In the genomic region with DNA sequence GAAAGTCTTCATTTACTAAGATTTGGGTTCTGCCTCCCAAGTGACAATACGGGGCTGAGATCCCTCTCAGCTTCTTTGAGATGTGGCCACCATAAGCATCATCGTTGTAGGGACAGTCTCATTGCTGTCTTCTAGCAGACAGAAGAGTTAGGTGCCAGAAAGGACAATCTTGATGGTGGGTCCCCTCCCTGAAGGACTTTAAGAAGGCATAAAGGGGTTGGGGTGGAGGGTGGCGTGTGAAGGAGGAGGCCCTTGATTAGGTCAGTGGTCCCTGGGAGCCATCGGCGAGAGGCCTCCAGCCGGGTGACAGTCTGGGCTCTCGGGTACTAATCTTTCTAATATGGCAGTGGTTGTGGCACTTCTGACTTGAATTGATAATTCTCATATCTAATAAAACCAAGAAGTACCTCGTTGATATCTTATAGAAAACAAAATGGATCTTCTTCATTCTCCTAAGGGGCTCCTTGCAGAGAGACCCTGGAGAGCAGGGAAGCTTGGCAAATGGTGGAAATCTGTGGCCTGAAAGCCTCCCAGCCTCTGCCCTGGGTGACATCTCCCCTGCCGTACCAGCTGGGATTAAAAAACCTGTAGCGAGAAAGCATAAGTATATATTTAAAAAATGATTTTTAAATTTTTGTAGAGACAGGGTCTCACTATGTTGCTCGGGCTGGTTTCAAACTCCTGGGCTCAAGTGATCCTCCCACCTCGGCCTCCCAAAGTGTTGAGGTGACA, we compare ENCODE assay signal across 23 cellular contexts. TPM values are rescaled to one million over a fixed set of nuclear protein-coding genes. Genes with fewer than 3 reads are reported as not detected.
"Had no signal": no experiment of that assay in that cellular context is flagged by ENCODE, and none has a peak within 500 bp of the region (broad histone marks: within the 10 kb centered on the region; RNA-seq: fewer than 3 reads in every experiment).

No MANE protein-coding gene starts in this region.

- H3K36me3 Mint-ChIP-seq: activated CD4-positive, alpha-beta memory T cell treated with anti-CD3 and anti-CD28 coated beads for 36 hours; activated CD8-positive, alpha-beta memory T cell treated with anti-CD3 and anti-CD28 coated beads, Interleukin-2, amount 10 ng/mL, durations not matched to agents 7 days and 5 days; activated naive CD4-positive, alpha-beta T cell treated with anti-CD3 and anti-CD28 coated beads, Interleukin-2, amount 10 ng/mL, durations not matched to agents 7 days and 5 days; naive thymus-derived CD8-positive, alpha-beta T cell had no signal

- H3K27ac Mint-ChIP-seq: activated CD4-positive, alpha-beta memory T cell treated with anti-CD3 and anti-CD28 coated beads for 36 hours; activated CD4-positive, alpha-beta T cell treated with anti-CD3 and anti-CD28 coated beads for 36 hours; activated CD8-positive, alpha-beta memory T cell treated with anti-CD3 and anti-CD28 coated beads, Interleukin-2, amount 10 ng/mL, durations not matched to agents 7 days and 5 days; activated naive CD4-positive, alpha-beta T cell treated with anti-CD3 and anti-CD28 coated beads, Interleukin-2, amount 10 ng/mL, durations not matched to agents 7 days and 5 days; dendritic cell treated with granulocyte-macrophage colony-stimulating factor and Interleukin-4, amounts not matched to agents 40 ng/mL and 50 ng/mL, for 4 days; naive thymus-derived CD8-positive, alpha-beta T cell had no signal

- H3K36me3 ChIP-seq: gastrocnemius medialis, heart left ventricle, neutrophil, WERI-Rb-1 had no signal

- H3K4me3 Mint-ChIP-seq: activated CD4-positive, alpha-beta memory T cell treated with anti-CD3 and anti-CD28 coated beads for 36 hours; activated CD4-positive, alpha-beta T cell treated with anti-CD3 and anti-CD28 coated beads for 36 hours; activated CD8-positive, alpha-beta memory T cell treated with anti-CD3 and anti-CD28 coated beads, Interleukin-2, amount 10 ng/mL, durations not matched to agents 7 days and 5 days; activated naive CD4-positive, alpha-beta T cell treated with anti-CD3 and anti-CD28 coated beads, Interleukin-2, amount 10 ng/mL, durations not matched to agents 7 days and 5 days; central memory CD8-positive, alpha-beta T cell; dendritic cell treated with granulocyte-macrophage colony-stimulating factor and Interleukin-4, amounts not matched to agents 40 ng/mL and 50 ng/mL, for 4 days; naive thymus-derived CD8-positive, alpha-beta T cell had no signal

- FAIRE-seq: islet of Langerhans had no signal

- H3K9me3 ChIP-seq: gastrocnemius medialis, heart left ventricle, neutrophil had no signal

- H3K4me3 ChIP-seq: gastrocnemius medialis, heart left ventricle, skin epidermis had no signal

- H3K27ac ChIP-seq: gastrocnemius medialis, heart left ventricle, neutrophil, skin epidermis, WERI-Rb-1 had no signal

- H3K9me3 Mint-ChIP-seq: activated CD4-positive, alpha-beta memory T cell treated with anti-CD3 and anti-CD28 coated beads for 36 hours; activated naive CD4-positive, alpha-beta T cell treated with anti-CD3 and anti-CD28 coated beads, Interleukin-2, amount 10 ng/mL, durations not matched to agents 7 days and 5 days; central memory CD8-positive, alpha-beta T cell; dendritic cell treated with granulocyte-macrophage colony-stimulating factor and Interleukin-4, amounts not matched to agents 40 ng/mL and 50 ng/mL, for 4 days; naive thymus-derived CD8-positive, alpha-beta T cell had no signal

- H3K27me3 ChIP-seq: gastrocnemius medialis had no signal

- DNase-seq: activated CD4-positive, alpha-beta memory T cell treated with anti-CD3 and anti-CD28 coated beads for 36 hours; activated CD4-positive, alpha-beta T cell treated with anti-CD3 and anti-CD28 coated beads for 36 hours; activated CD8-positive, alpha-beta memory T cell treated with anti-CD3 and anti-CD28 coated beads, Interleukin-2, amount 10 ng/mL, durations not matched to agents 7 days and 5 days; activated naive CD4-positive, alpha-beta T cell treated with anti-CD3 and anti-CD28 coated beads, Interleukin-2, amount 10 ng/mL, durations not matched to agents 7 days and 5 days; activated T-cell treated with anti-CD3 and anti-CD28 coated beads, Interleukin-2, amount 50 U/mL, for 1 hour; gastrocnemius medialis; heart left ventricle; mammary epithelial cell; naive thymus-derived CD8-positive, alpha-beta T cell; stimulated activated CD4-positive, alpha-beta T cell treated with anti-CD3 and anti-CD28 coated beads, Interleukin-15, amount 100 ng/mL, for 24 hours; stimulated activated CD4-positive, alpha-beta T cell treated with anti-CD3 and anti-CD28 coated beads, Interleukin-4, amount 100 ng/mL, for 4 hours; stimulated activated CD8-positive, alpha-beta memory T cell treated with anti-CD3 and anti-CD28 coated beads, Interleukin-4, amount 100 ng/mL, for 48 hours; stimulated activated naive CD8-positive, alpha-beta T cell treated with anti-CD3 and anti-CD28 coated beads, Interleukin-15, Interleukin-2, amounts not matched to agents 100 U/mL and 50 U/mL, for 24 hours; WERI-Rb-1 had no signal

RNA-seq across cellular contexts. Expression of a gene that starts 12.1 kb away (rescaled TPM):
- total RNA-seq: naive thymus-derived CD8-positive, alpha-beta T cell had no signal

RNA-seq across cellular contexts. Expression of a gene that starts 53.5 kb away (rescaled TPM):
- total RNA-seq: gastrocnemius medialis; heart left ventricle; left lobe of liver; mammary epithelial cell; naive thymus-derived CD8-positive, alpha-beta T cell; T-helper 1 cell treated with Interleukin-12 subunit alpha and Interleukin-12 subunit beta and Interleukin-4 antibody, amounts not matched to agents 30 ng/mL and 1 ng/mL, for 36 hours; temporal lobe; ureter had no signal
